In the genomic region with DNA sequence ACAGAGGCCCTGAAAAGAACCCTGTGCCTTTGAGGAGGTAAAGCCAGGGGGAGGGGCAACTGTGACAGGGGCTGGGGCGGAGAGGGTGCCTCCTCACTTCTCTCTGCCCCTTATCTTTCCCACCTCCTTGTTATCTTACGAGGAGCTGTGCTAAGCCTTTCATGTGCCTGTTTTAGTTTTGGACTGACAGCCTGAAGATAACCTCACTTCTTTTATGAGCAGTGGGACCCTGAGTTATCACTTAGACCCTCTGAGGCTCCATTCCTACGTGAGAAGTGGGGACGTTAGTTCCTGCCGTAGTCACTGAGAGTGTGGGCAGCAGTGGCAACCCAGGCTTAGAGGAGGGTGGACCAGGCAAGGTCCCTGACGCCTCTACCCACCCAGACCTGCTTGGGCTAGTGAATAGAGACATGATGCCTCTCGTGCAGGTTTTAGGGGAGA, we compare ENCODE assay signal across 1 cellular context.
TF ChIP-seq lines count a peak whose summit lies in the region.

No MANE protein-coding gene starts in this region.

TF ChIP-seq in K562, 482 proteins besides CTCF, POLR2A, EP300 and RAD21 (continued from another document and continues in another):
- TF ChIP-seq, protein P1, sequence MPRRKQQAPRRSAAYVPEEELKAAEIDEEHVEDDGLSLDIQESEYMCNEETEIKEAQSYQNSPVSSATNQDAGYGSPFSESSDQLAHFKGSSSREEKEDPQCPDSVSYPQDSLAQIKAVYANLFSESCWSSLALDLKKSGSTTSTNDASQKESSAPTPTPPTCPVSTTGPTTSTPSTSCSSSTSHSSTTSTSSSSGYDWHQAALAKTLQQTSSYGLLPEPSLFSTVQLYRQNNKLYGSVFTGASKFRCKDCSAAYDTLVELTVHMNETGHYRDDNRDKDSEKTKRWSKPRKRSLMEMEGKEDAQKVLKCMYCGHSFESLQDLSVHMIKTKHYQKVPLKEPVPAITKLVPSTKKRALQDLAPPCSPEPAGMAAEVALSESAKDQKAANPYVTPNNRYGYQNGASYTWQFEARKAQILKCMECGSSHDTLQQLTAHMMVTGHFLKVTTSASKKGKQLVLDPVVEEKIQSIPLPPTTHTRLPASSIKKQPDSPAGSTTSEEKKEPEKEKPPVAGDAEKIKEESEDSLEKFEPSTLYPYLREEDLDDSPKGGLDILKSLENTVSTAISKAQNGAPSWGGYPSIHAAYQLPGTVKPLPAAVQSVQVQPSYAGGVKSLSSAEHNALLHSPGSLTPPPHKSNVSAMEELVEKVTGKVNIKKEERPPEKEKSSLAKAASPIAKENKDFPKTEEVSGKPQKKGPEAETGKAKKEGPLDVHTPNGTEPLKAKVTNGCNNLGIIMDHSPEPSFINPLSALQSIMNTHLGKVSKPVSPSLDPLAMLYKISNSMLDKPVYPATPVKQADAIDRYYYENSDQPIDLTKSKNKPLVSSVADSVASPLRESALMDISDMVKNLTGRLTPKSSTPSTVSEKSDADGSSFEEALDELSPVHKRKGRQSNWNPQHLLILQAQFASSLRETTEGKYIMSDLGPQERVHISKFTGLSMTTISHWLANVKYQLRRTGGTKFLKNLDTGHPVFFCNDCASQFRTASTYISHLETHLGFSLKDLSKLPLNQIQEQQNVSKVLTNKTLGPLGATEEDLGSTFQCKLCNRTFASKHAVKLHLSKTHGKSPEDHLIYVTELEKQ (CRISPR knock-in tag; IDR thresholded peaks at IDR 0.05) = no peak
- TF ChIP-seq POLR3A (IDR thresholded peaks at IDR 0.05; ENCODE audit: borderline replicate concordance, extremely low read depth, insufficient read depth, insufficient read length) (no peak), TBP (optimal IDR thresholded peaks at IDR 0.05; ENCODE audit: low read depth, low read length) (no peak), KLF16 (IDR thresholded peaks at IDR 0.05) (peak; percentile 94), NR3C1 (CRISPR knock-in tag; IDR thresholded peaks at IDR 0.05) (no peak), ZC3H8 (IDR thresholded peaks at IDR 0.05) (no peak), ARID2 (IDR thresholded peaks at IDR 0.05) (no peak), CBX5 (IDR thresholded peaks at IDR 0.05; ENCODE audit: borderline replicate concordance, low read depth) (no peak), THAP7 (CRISPR knock-in tag; IDR thresholded peaks at IDR 0.05) (no peak), NR1H2 (CRISPR knock-in tag; IDR thresholded peaks at IDR 0.05) (no peak), CC2D1A (IDR thresholded peaks at IDR 0.05) (peak; percentile 95; the same call in 1 of the 2 replicates), KDM2B (CRISPR knock-in tag; IDR thresholded peaks at IDR 0.05) (no peak), ZNF584 (CRISPR knock-in tag; IDR thresholded peaks at IDR 0.05; ENCODE audit: low read depth) (peak; percentile 64; the same call in 1 of the 2 replicates), NELFE (IDR thresholded peaks at IDR 0.05; ENCODE audit: insufficient read depth, insufficient read length) (no peak), ZBTB17 (CRISPR knock-in tag; IDR thresholded peaks at IDR 0.05) (no peak), ZNF79 (CRISPR knock-in tag; IDR thresholded peaks at IDR 0.05; ENCODE audit: low read depth) (no peak), HDAC2 (IDR thresholded peaks at IDR 0.05) (peak; percentile 71; the same call in 1 of the 2 replicates), ZNF431 (CRISPR knock-in tag; IDR thresholded peaks at IDR 0.05) (no peak), RCOR1 (IDR thresholded peaks at IDR 0.05; ENCODE audit: borderline replicate concordance in 1 of 2, low read depth in 2 of 2, low read length in 2 of 2) (peak in 1 of 2 experiments; percentile 89; a peak in 3 of 4 replicates), HEY1 (CRISPR knock-in tag; IDR thresholded peaks at IDR 0.05; ENCODE audit: borderline replicate concordance) (no peak), RAD51 (IDR thresholded peaks at IDR 0.05; ENCODE audit: borderline replicate concordance, low read depth) (no peak), MCM7 (IDR thresholded peaks at IDR 0.05) (no peak), CBX3 (IDR thresholded peaks at IDR 0.05; ENCODE audit: borderline replicate concordance in 1 of 2, low read length in 2 of 2) (peak in 1 of 2 experiments; percentile 55; a peak in 2 of 3 replicates), HIVEP1 (CRISPR knock-in tag; IDR thresholded peaks at IDR 0.05) (no peak), ZNF668 (CRISPR knock-in tag; IDR thresholded peaks at IDR 0.05) (no peak), MYC (IDR thresholded peaks at IDR 0.05; ENCODE audit: low read depth, low read length) (peak; percentile 53; the same call in 1 of the 2 replicates), MYC (CRISPR knock-in tag; IDR thresholded peaks at IDR 0.05; ENCODE audit: borderline replicate concordance, low read depth) (no peak), ZNF12 (CRISPR knock-in tag; IDR thresholded peaks at IDR 0.05) (no peak), KLF10 (CRISPR knock-in tag; IDR thresholded peaks at IDR 0.05) (no peak), ELK1 (CRISPR knock-in tag; IDR thresholded peaks at IDR 0.05) (no peak), ZBTB26 (CRISPR knock-in tag; IDR thresholded peaks at IDR 0.05) (no peak), SRSF7 (optimal IDR thresholded peaks at IDR 0.05; ENCODE audit: low read depth, low read length) (no peak), ZNF232 (CRISPR knock-in tag; IDR thresholded peaks at IDR 0.05) (no peak), SMARCA5 (IDR thresholded peaks at IDR 0.05) (no peak), MED1 (CRISPR knock-in tag; IDR thresholded peaks at IDR 0.05; ENCODE audit: borderline replicate concordance) (no peak), TRIM28 (IDR thresholded peaks at IDR 0.05) (peak; percentile 40; the same call in 1 of the 2 replicates), EP400 (IDR thresholded peaks at IDR 0.05) (no peak), SREBF1 (IDR thresholded peaks at IDR 0.05; ENCODE audit: borderline replicate concordance, low read depth, low read length) (no peak), ZNF239 (CRISPR knock-in tag; IDR thresholded peaks at IDR 0.05) (no peak), ARHGAP35 (IDR thresholded peaks at IDR 0.05; ENCODE audit: partially characterized antibody) (no peak)
- TF ChIP-seq, protein P2, sequence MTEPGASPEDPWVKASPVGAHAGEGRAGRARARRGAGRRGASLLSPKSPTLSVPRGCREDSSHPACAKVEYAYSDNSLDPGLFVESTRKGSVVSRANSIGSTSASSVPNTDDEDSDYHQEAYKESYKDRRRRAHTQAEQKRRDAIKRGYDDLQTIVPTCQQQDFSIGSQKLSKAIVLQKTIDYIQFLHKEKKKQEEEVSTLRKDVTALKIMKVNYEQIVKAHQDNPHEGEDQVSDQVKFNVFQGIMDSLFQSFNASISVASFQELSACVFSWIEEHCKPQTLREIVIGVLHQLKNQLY (CRISPR knock-in tag; conservative IDR thresholded peaks at IDR 0.05) = no peak
- TF ChIP-seq, protein P3, sequence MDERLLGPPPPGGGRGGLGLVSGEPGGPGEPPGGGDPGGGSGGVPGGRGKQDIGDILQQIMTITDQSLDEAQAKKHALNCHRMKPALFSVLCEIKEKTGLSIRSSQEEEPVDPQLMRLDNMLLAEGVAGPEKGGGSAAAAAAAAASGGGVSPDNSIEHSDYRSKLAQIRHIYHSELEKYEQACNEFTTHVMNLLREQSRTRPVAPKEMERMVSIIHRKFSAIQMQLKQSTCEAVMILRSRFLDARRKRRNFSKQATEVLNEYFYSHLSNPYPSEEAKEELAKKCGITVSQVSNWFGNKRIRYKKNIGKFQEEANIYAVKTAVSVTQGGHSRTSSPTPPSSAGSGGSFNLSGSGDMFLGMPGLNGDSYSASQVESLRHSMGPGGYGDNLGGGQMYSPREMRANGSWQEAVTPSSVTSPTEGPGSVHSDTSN (CRISPR knock-in tag; IDR thresholded peaks at IDR 0.05; ENCODE audit: low read depth) = no peak
- TF ChIP-seq, protein P3 (tag; conservative IDR thresholded peaks at IDR 0.05; ENCODE audit: low read depth) = peak; percentile 37; the same call in 1 of the 2 replicates
- TF ChIP-seq, protein P4, sequence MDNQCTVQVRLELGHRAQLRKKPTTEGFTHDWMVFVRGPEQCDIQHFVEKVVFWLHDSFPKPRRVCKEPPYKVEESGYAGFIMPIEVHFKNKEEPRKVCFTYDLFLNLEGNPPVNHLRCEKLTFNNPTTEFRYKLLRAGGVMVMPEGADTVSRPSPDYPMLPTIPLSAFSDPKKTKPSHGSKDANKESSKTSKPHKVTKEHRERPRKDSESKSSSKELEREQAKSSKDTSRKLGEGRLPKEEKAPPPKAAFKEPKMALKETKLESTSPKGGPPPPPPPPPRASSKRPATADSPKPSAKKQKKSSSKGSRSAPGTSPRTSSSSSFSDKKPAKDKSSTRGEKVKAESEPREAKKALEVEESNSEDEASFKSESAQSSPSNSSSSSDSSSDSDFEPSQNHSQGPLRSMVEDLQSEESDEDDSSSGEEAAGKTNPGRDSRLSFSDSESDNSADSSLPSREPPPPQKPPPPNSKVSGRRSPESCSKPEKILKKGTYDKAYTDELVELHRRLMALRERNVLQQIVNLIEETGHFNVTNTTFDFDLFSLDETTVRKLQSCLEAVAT (IDR thresholded peaks at IDR 0.05) = no peak
- TF ChIP-seq, protein P5, sequence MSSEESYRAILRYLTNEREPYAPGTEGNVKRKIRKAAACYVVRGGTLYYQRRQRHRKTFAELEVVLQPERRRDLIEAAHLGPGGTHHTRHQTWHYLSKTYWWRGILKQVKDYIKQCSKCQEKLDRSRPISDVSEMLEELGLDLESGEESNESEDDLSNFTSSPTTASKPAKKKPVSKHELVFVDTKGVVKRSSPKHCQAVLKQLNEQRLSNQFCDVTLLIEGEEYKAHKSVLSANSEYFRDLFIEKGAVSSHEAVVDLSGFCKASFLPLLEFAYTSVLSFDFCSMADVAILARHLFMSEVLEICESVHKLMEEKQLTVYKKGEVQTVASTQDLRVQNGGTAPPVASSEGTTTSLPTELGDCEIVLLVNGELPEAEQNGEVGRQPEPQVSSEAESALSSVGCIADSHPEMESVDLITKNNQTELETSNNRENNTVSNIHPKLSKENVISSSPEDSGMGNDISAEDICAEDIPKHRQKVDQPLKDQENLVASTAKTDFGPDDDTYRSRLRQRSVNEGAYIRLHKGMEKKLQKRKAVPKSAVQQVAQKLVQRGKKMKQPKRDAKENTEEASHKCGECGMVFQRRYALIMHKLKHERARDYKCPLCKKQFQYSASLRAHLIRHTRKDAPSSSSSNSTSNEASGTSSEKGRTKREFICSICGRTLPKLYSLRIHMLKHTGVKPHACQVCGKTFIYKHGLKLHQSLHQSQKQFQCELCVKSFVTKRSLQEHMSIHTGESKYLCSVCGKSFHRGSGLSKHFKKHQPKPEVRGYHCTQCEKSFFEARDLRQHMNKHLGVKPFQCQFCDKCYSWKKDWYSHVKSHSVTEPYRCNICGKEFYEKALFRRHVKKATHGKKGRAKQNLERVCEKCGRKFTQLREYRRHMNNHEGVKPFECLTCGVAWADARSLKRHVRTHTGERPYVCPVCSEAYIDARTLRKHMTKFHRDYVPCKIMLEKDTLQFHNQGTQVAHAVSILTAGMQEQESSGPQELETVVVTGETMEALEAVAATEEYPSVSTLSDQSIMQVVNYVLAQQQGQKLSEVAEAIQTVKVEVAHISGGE (CRISPR knock-in tag; IDR thresholded peaks at IDR 0.05) = peak in 1 of 3 experiments; percentile 68; a peak in 1 of 6 replicates
- TF ChIP-seq, protein P6, sequence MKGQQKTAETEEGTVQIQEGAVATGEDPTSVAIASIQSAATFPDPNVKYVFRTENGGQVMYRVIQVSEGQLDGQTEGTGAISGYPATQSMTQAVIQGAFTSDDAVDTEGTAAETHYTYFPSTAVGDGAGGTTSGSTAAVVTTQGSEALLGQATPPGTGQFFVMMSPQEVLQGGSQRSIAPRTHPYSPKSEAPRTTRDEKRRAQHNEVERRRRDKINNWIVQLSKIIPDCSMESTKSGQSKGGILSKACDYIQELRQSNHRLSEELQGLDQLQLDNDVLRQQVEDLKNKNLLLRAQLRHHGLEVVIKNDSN (CRISPR knock-in tag; IDR thresholded peaks at IDR 0.05) = no peak
